ENCODE assay signal across 15 cellular contexts in genomic region chr1:15336866-15337265, GRCh38.
DNase-seq lines count a peak whose midpoint lies in the region; ATAC-seq and TF ChIP-seq lines count a peak whose summit lies in the region.
"Had no signal": no experiment of that assay in that cellular context is flagged by ENCODE, and none has a peak within 500 bp of the region (broad histone marks: within the 10 kb centered on the region; RNA-seq: fewer than 3 reads in every experiment).

No MANE protein-coding gene starts in this region.

- peaks cover 13% of the 10 kb centered on the region for H3K9me3 ChIP-seq in SJSA1 (replicated peaks)
- no peaks in the 10 kb centered on the region for H3K9me3 ChIP-seq in parathyroid adenoma (ENCODE audit: control insufficient read depth, low read length)
- no peaks in the 10 kb centered on the region for H3K9me3 ChIP-seq in upper lobe of right lung
- H3K9me3 ChIP-seq: neutrophil had no signal

- H3K79me2 ChIP-seq in parathyroid adenoma, result no peaks in the 10 kb centered on the region

- H3K36me3 ChIP-seq in SJSA1 (no peaks in the 10 kb centered on the region), parathyroid adenoma (ENCODE audit: control insufficient read depth, insufficient read depth, low read length) (no peaks in the 10 kb centered on the region), upper lobe of right lung (no peaks in the 10 kb centered on the region)
- H3K36me3 ChIP-seq: neutrophil had no signal

- no peak for TF ChIP-seq CTCF in foreskin keratinocyte (conservative IDR thresholded peaks at IDR 0.05)
- no peak for TF ChIP-seq CTCF in parathyroid adenoma (IDR thresholded peaks at IDR 0.05)
- TF ChIP-seq CTCF in upper lobe of right lung (IDR thresholded peaks at IDR 0.05), result no peak

- H3K27me3 ChIP-seq in SJSA1 (replicated peaks) (no peaks in the 10 kb centered on the region), foreskin keratinocyte (no peaks in the 10 kb centered on the region), parathyroid adenoma (ENCODE audit: control insufficient read depth, insufficient read depth, low read length) (no peaks in the 10 kb centered on the region), upper lobe of right lung (no peaks in the 10 kb centered on the region)

- intact Hi-C loops in upper lobe of right lung (cut with DNase I), result no loop called here

- no peak overlapping the region for H2AFZ ChIP-seq in parathyroid adenoma

- H3K27ac ChIP-seq in SJSA1 (peak overlapping the region; percentile 88), foreskin keratinocyte (peak overlapping the region; percentile 66), parathyroid adenoma (peak overlapping the region; percentile 29), upper lobe of right lung (peak overlapping the region; percentile 25)
- H3K27ac ChIP-seq: neutrophil had no signal

- H3K9ac ChIP-seq in parathyroid adenoma, result no peak overlapping the region

- ATAC-seq in foreskin keratinocyte (no peak), upper lobe of right lung (peak; percentile 10), HG02798 (IDR thresholded peaks at IDR 0.05; ENCODE audit: poor library complexity, unreplicated experiment) (no peak), HG03354 (IDR thresholded peaks at IDR 0.05; ENCODE audit: poor library complexity, severe bottlenecking, unreplicated experiment) (no peak)
- ATAC-seq: effector memory CD8-positive, alpha-beta T cell had no signal

- peaks cover 69% of the 10 kb centered on the region for H3K4me1 ChIP-seq in SJSA1 (replicated peaks)
- H3K4me1 ChIP-seq in foreskin keratinocyte, result peaks cover 16% of the 10 kb centered on the region
- no peaks in the 10 kb centered on the region for H3K4me1 ChIP-seq in parathyroid adenoma
- peaks cover 20% of the 10 kb centered on the region for H3K4me1 ChIP-seq in upper lobe of right lung

- no peak overlapping the region for H3K4me3 ChIP-seq in SJSA1
- H3K4me3 ChIP-seq in parathyroid adenoma (ENCODE audit: low read depth, low read length), result no peak overlapping the region
- H3K4me3 ChIP-seq in upper lobe of right lung, result no peak overlapping the region

- H3K4me2 ChIP-seq in parathyroid adenoma (ENCODE audit: low read length), result no peak overlapping the region

- DNase-seq in SJSA1 (ENCODE audit: low read depth in 1 of 2, low spot score in 2 of 2), result no peak
- no peak for DNase-seq in foreskin keratinocyte
- peak; percentile 56 for DNase-seq in upper lobe of right lung
- no peak for DNase-seq in middle frontal gyrus (ENCODE audit: extremely low spot score, low spot score)
- DNase-seq: activated CD4-positive, alpha-beta memory T cell treated with anti-CD3 and anti-CD28 coated beads, Interleukin-2, amount 10 ng/mL, durations not matched to agents 7 days and 5 days; effector memory CD8-positive, alpha-beta T cell; NCI-H1092; NCI-H2081 treated with DMSO at 0.1 percent for 48 hours; NCI-H510A; retina; RPMI8226 had no signal

Comparison
In these comparisons a context has a peak if more than half of its experiments do, and no peak if none do; other contexts are left out.
1. H3K27ac ChIP-seq: peak in every context shown above with its lines; median percentile 88 in SJSA1; 66 in foreskin keratinocyte; 29 in parathyroid adenoma; 25 in upper lobe of right lung.